ENCODE assay signal across 8 cellular contexts in genomic region chr4:56435001-56435747, GRCh38. TPM values are rescaled to one million over a fixed set of nuclear protein-coding genes. Genes with fewer than 3 reads are reported as not detected.
DNase-seq lines count a peak whose midpoint lies in the region; ATAC-seq, FAIRE-seq and TF ChIP-seq lines count a peak whose summit lies in the region.

Gene PPAT (minus strand): TSS chr4:56435615. CDS start chr4:56435477, 138 bp downstream.

- no peaks in the 10 kb centered on the region for H3K9me3 Mint-ChIP-seq in progenitor cell of endocrine pancreas (ENCODE audit: low read depth)

- H3K27me3 ChIP-seq in adrenal gland: no peaks in the 10 kb centered on the region
- H3K27me3 ChIP-seq in heart left ventricle: no peaks in the 10 kb centered on the region

- H3K9me3 ChIP-seq in adrenal gland (replicated peaks in 1 of 3) (no peaks in the 10 kb centered on the region), heart left ventricle (no peaks in the 10 kb centered on the region)

- H3K27ac Mint-ChIP-seq in progenitor cell of endocrine pancreas: peak within 1 kb of the TSS; percentile 97

- peak; percentile 95 for FAIRE-seq in urothelium cell line (lab: Jason Lieb, UNC)

- H3K4me1 Mint-ChIP-seq in progenitor cell of endocrine pancreas (ENCODE audit: low read depth): peaks cover 24% of the 10 kb centered on the region

- H3K4me3 ChIP-seq in adrenal gland: peak within 1 kb of the TSS; percentile 46 to 84 (median 68)
- peak within 1 kb of the TSS; percentile 55 to 85 (median 74) for H3K4me3 ChIP-seq in heart left ventricle

- H3K27me3 Mint-ChIP-seq in progenitor cell of endocrine pancreas: no peaks in the 10 kb centered on the region

- 0 to 1% (median 1%) methylated on average over 9 to 62 of the region's 62 CpGs for WGBS in adrenal gland, 4 donors
- WGBS in heart left ventricle, 4 donors: 0% methylated on average over 43 to 62 of the region's 62 CpGs

- H3K36me3 Mint-ChIP-seq in progenitor cell of endocrine pancreas (ENCODE audit: insufficient read depth): no peaks in the 10 kb centered on the region

- H3K36me3 ChIP-seq in adrenal gland (replicated peaks in 1 of 2) (no peaks in the 10 kb centered on the region), heart left ventricle (no peaks in the 10 kb centered on the region)

- TF ChIP-seq CTCF in GM12874 (IDR thresholded peaks at IDR 0.05; ENCODE audit: insufficient read depth, low read depth, low read length): 0 out of 2 replicates have a peak, but pooled peaks have one; percentile 13
- TF ChIP-seq CTCF in adrenal gland (IDR thresholded peaks at IDR 0.05): peak; percentile 24 to 57 (median 41)
- TF ChIP-seq CTCF in heart left ventricle (IDR thresholded peaks at IDR 0.05): peak in 11 of 12 donors; percentile 23 to 66 (median 40)
- peak; percentile 38 for TF ChIP-seq CTCF in progenitor cell of endocrine pancreas (IDR thresholded peaks at IDR 0.05; ENCODE audit: unreplicated experiment)

- H3K4me3 Mint-ChIP-seq in progenitor cell of endocrine pancreas (ENCODE audit: low read depth): peak within 1 kb of the TSS; percentile 96

- intact Hi-C loops in adrenal gland (cut with DNase I): loop anchor here in 1 of 2 donors (10.0 kb wide), 1 partner anchor 400 kb away; no protein-coding TSS in a partner anchor
- intact Hi-C loops in heart left ventricle (cut with DNase I): loop anchor here in 3 of 10 donors (2.0 to 5.0 kb wide), 4 partner anchors 24 to 48 kb away; partner anchors contain the start of gene AASDH (in 2 of the 3)

- TF ChIP-seq POLR2A in adrenal gland (IDR thresholded peaks at IDR 0.05) (peak in 1 of 2 donors; percentile 83), heart left ventricle (IDR thresholded peaks at IDR 0.05) (peak in 1 of 2 donors; percentile 43)

- DNase-seq in NCI-H146 (lab: John Stamatoyannopoulos, UW) (peak; percentile 98), T-helper 1 cell (peak; percentile 97 to 99 (median 98)), adrenal gland (peak; percentile 98 to 99 (median 98)), heart left ventricle (peak; percentile 97 to 99 (median 98)), progenitor cell of endocrine pancreas (ENCODE audit: low spot score, unreplicated experiment) (peak; percentile 98), urothelium cell line (ENCODE audit: low spot score) (peak; percentile 99)

- H3K27ac ChIP-seq in adrenal gland (peak within 1 kb of the TSS; percentile 91 to 98 (median 92)), heart left ventricle (peak within 1 kb of the TSS; percentile 66 to 99 (median 93))

- peaks cover 11 to 14% of the 10 kb centered on the region in 2 donors for H3K4me1 ChIP-seq in adrenal gland (replicated peaks in 1 of 2)
- peaks cover 0 to 22% (median 14%) of the 10 kb centered on the region in 12 donors for H3K4me1 ChIP-seq in heart left ventricle

- ATAC-seq in HG02759 (IDR thresholded peaks at IDR 0.05; ENCODE audit: unreplicated experiment) (peak; percentile 77), heart left ventricle (peak; percentile 95 to 98 (median 97))

RNA-seq across cellular contexts. Expression of gene PPAT, which starts in this region (rescaled TPM):
- total RNA-seq in adrenal gland: 10 to 100 TPM in 4 of 8 donors, 1 to 10 TPM in 4; 6.0 to 18.1 (median 11.5) TPM
- 10 to 100 TPM in 1 of 3 donors, 1 to 10 TPM in 2; 1.8 to 15.7 (median 2.0) TPM for polyA plus RNA-seq in adrenal gland
- total RNA-seq in heart left ventricle: 1 to 10 TPM; 2.1 to 6.5 (median 3.7) TPM
- polyA plus RNA-seq in heart left ventricle: 1 to 10 TPM in 1 of 2 donors, under 1 TPM in 1; 0.65 to 5.1 TPM
- 23.5 and 24.4 TPM in 2 replicates for total RNA-seq in progenitor cell of endocrine pancreas

Comparison
In these comparisons a context has a peak if more than half of its experiments do, and no peak if none do; other contexts are left out.
1. Peak in every context shown above with its lines: DNase-seq, ATAC-seq, H3K4me3 ChIP-seq and H3K27ac ChIP-seq.